ENCODE assay signal across 8 cellular contexts in the genomic region with DNA sequence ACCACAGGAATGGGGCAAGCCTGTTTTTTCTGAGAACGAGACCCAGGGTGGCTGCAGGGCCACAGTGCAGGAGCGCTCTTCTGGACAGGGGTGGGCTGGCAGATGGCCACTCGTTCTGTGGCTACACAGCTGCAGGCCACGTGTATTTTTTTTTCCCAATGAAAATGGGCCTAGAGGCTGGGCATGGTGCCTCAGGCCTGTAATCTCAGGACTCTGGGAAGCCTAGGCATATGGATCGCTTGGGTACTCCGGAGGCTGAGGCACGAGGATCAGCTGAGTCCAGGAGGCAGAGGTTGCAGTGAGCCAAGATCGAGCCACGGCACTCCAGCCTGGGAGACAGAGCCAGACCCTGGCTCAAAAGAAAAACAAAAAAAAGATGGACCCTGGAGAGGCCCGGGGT. TPM values are rescaled to one million over a fixed set of nuclear protein-coding genes. Genes with fewer than 3 reads are reported as not detected.
DNase-seq lines count a peak whose midpoint lies in the region; ATAC-seq and TF ChIP-seq lines count a peak whose summit lies in the region.

No MANE protein-coding gene starts in this region.

- H3K27ac ChIP-seq in SK-N-SH (ENCODE audit: low read depth in 2 of 2, low read length in 1 of 2) (peak overlapping the region in 1 of 2 experiments; percentile 42; a peak in 1 of 4 replicates), SU-DHL-6 (ENCODE audit: low read depth, low read length) (no peak overlapping the region), left ventricle myocardium inferior (replicated peaks) (peak overlapping the region; percentile 75)

- 45% methylated on average over 8 of the region's 10 CpGs for WGBS in SK-N-SH (ENCODE audit: low lambda C conversion rate)

- POLR2A ChIA-PET in SK-N-SH (lab: Yijun Ruan, JAX) = interaction anchor here (0.6 to 1.4 kb wide), 3 partner anchors 13 to 51 kb away, joined by 3 to 7 read pairs (median 3); partner anchors contain the start of gene UQCC4

- no peaks in the 10 kb centered on the region for H3F3A ChIP-seq in SK-N-SH (replicated peaks; ENCODE audit: insufficient read depth)
- H3F3A ChIP-seq in SU-DHL-6 (ENCODE audit: insufficient read depth) = no peaks in the 10 kb centered on the region; the same call in 1 of the 2 replicates

- CTCF ChIA-PET in SK-N-SH (lab: Yijun Ruan, JAX) = interaction anchor here (0.6 to 1.0 kb wide), 3 partner anchors 70 to 372 kb away, joined by 3 to 5 read pairs (median 3); no protein-coding TSS in a partner anchor

- no peak; the same call in 2 of the 3 replicates for ATAC-seq in SK-N-SH treated with all-trans-retinoic acid at 6 μM for 48 hours

- peaks cover 9% of the 10 kb centered on the region; the same call in 1 of the 2 replicates for H4K20me1 ChIP-seq in SK-N-SH (ENCODE audit: insufficient read depth)
- no peaks in the 10 kb centered on the region for H4K20me1 ChIP-seq in SU-DHL-6 (ENCODE audit: low read depth, low read length)

- H3K9me3 ChIP-seq in SK-N-SH = no peaks in the 10 kb centered on the region
- H3K9me3 ChIP-seq in SU-DHL-6 (ENCODE audit: insufficient read depth, low read length) = no peaks in the 10 kb centered on the region
- no peaks in the 10 kb centered on the region for H3K9me3 ChIP-seq in left ventricle myocardium inferior (replicated peaks)

- H3K27me3 ChIP-seq in SK-N-SH (ENCODE audit: insufficient read depth) (no peaks in the 10 kb centered on the region), SU-DHL-6 (ENCODE audit: low read length) (no peaks in the 10 kb centered on the region), left ventricle myocardium inferior (ENCODE audit: low read depth) (no peaks in the 10 kb centered on the region)

- H3K9me2 ChIP-seq in SK-N-SH (no peaks in the 10 kb centered on the region), SU-DHL-6 (replicated peaks; ENCODE audit: insufficient read depth, low read length) (no peaks in the 10 kb centered on the region)

- H3K4me3 ChIP-seq in SK-N-SH (ENCODE audit: low read depth in 2 of 2, low read length in 1 of 2) = peak overlapping the region; percentile 57 to 64; a peak in 2 of 4 replicates
- no peak overlapping the region for H3K4me3 ChIP-seq in SU-DHL-6 (ENCODE audit: insufficient read depth, low read length, poor library complexity, severe bottlenecking)
- peak overlapping the region; percentile 72 for H3K4me3 ChIP-seq in left ventricle myocardium inferior

- H2AFZ ChIP-seq in SK-N-SH (ENCODE audit: low read depth) (no peak overlapping the region), SU-DHL-6 (ENCODE audit: low read depth, low read length, severe bottlenecking) (no peak overlapping the region)

- no peak for TF ChIP-seq RAD21 in SK-N-SH (IDR thresholded peaks at IDR 0.05; ENCODE audit: low read length)

- intact Hi-C loops in left ventricle myocardium inferior (cut with micrococcal nuclease) = no loop called here

- peaks cover 40% of the 10 kb centered on the region for H3K79me2 ChIP-seq in SK-N-SH (ENCODE audit: insufficient read depth)
- H3K79me2 ChIP-seq in SU-DHL-6 (ENCODE audit: insufficient read depth, low read length) = peaks cover 7% of the 10 kb centered on the region; the same call in 1 of the 2 replicates

- H3K4me1 ChIP-seq in SK-N-SH (ENCODE audit: control insufficient read depth in 1 of 2, insufficient read depth in 2 of 2, low read depth in 1 of 2, low read length in 1 of 2) = peaks cover 0 to 6% of the 10 kb centered on the region in 2 experiments; a peak in 1 of 4 replicates
- H3K4me1 ChIP-seq in left ventricle myocardium inferior = peaks cover 32% of the 10 kb centered on the region

- H3K9ac ChIP-seq in SK-N-SH = no peak overlapping the region; the same call in 1 of the 2 replicates
- H3K9ac ChIP-seq in SU-DHL-6 (ENCODE audit: low read length) = peak overlapping the region; percentile 55

- peak overlapping the region; percentile 87 for H3K4me2 ChIP-seq in SK-N-SH
- H3K4me2 ChIP-seq in SU-DHL-6 (ENCODE audit: low read depth, low read length, poor library complexity, severe bottlenecking) = peak overlapping the region; percentile 75

- DNase-seq in SK-N-SH (peak; percentile 53), left ventricle myocardium inferior (no peak), stromal cell of bone marrow (ENCODE audit: low read depth) (peak; percentile 13), kidney tubule cell (ENCODE audit: low spot score) (no peak), NCI-H1694 (lab: John Stamatoyannopoulos, UW) (no peak)
- DNase-seq in effector CD4-positive, alpha-beta T cell = no peak

- no peak for TF ChIP-seq EP300 in SK-N-SH (IDR thresholded peaks at IDR 0.05; ENCODE audit: borderline replicate concordance in 1 of 2, low read depth in 1 of 2, low read length in 1 of 2)

- H3K36me3 ChIP-seq in SK-N-SH (replicated peaks in 1 of 2; ENCODE audit: control insufficient read depth in 1 of 2, insufficient read depth in 2 of 2, low read length in 1 of 2) = no peaks in the 10 kb centered on the region
- no peaks in the 10 kb centered on the region for H3K36me3 ChIP-seq in SU-DHL-6 (ENCODE audit: low read length)
- H3K36me3 ChIP-seq in left ventricle myocardium inferior = peaks cover 35% of the 10 kb centered on the region

- TF ChIP-seq CTCF in SK-N-SH (IDR thresholded peaks at IDR 0.05) (no peak), SU-DHL-6 (IDR thresholded peaks at IDR 0.05; ENCODE audit: insufficient read depth, low read length, poor library complexity, severe bottlenecking) (no peak), left ventricle myocardium inferior (IDR thresholded peaks at IDR 0.05; ENCODE audit: borderline replicate concordance) (no peak)

TF ChIP-seq in SK-N-SH, 30 proteins besides CTCF, POLR2A, EP300 and RAD21:
- no peak for TF ChIP-seq ELF1 (IDR thresholded peaks at IDR 0.05)
- TF ChIP-seq USF1 (IDR thresholded peaks at IDR 0.05; ENCODE audit: borderline replicate concordance, low read depth) = no peak
- no peak for TF ChIP-seq MEF2A (IDR thresholded peaks at IDR 0.05; ENCODE audit: borderline replicate concordance, low read depth)
- no peak for TF ChIP-seq SIN3A (IDR thresholded peaks at IDR 0.05; ENCODE audit: borderline replicate concordance, low read depth, low read length)
- TF ChIP-seq SMC3 (IDR thresholded peaks at IDR 0.05; ENCODE audit: low read depth, low read length) = no peak
- no peak for TF ChIP-seq FOSL2 (IDR thresholded peaks at IDR 0.05; ENCODE audit: borderline replicate concordance, low read depth)
- TF ChIP-seq CHD2 (IDR thresholded peaks at IDR 0.05; ENCODE audit: low read length, partially characterized antibody) = no peak
- TF ChIP-seq YY1 (IDR thresholded peaks at IDR 0.05; ENCODE audit: low read depth) = no peak

TF ChIP-seq in SK-N-SH treated with all-trans-retinoic acid at 6 μM for 48 hours, 23 proteins besides CTCF, POLR2A, EP300 and RAD21 (continues in another document):
- TF ChIP-seq ESRRG (CRISPR knock-in tag; IDR thresholded peaks at IDR 0.05) (no peak), PPARA (CRISPR knock-in tag; IDR thresholded peaks at IDR 0.05; ENCODE audit: borderline replicate concordance) (no peak), SNAI2 (CRISPR knock-in tag; IDR thresholded peaks at IDR 0.05) (no peak), ISL1 (CRISPR knock-in tag; IDR thresholded peaks at IDR 0.05) (no peak), ZNF70 (CRISPR knock-in tag; IDR thresholded peaks at IDR 0.05) (no peak), ZNF8 (CRISPR knock-in tag; IDR thresholded peaks at IDR 0.05) (no peak)
- TF ChIP-seq, protein P1, sequence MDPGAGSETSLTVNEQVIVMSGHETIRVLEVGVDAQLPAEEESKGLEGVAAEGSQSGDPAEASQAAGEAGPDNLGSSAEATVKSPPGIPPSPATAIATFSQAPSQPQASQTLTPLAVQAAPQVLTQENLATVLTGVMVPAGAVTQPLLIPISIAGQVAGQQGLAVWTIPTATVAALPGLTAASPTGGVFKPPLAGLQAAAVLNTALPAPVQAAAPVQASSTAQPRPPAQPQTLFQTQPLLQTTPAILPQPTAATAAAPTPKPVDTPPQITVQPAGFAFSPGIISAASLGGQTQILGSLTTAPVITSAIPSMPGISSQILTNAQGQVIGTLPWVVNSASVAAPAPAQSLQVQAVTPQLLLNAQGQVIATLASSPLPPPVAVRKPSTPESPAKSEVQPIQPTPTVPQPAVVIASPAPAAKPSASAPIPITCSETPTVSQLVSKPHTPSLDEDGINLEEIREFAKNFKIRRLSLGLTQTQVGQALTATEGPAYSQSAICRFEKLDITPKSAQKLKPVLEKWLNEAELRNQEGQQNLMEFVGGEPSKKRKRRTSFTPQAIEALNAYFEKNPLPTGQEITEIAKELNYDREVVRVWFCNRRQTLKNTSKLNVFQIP (CRISPR knock-in tag; IDR thresholded peaks at IDR 0.05; ENCODE audit: borderline replicate concordance, low read depth) = no peak

RNA-seq across cellular contexts. Expression of gene UNKL, which starts 6.8 kb away (rescaled TPM):
- polyA plus RNA-seq in SK-N-SH (2012; rRNA removed) = 16.3 and 16.4 TPM in 2 replicates
- polyA plus RNA-seq in SK-N-SH (2012; cell fraction: cytosol; rRNA removed) = 8.4 and 10.3 TPM in 2 replicates
- 58.9 and 79.6 TPM in 2 replicates for polyA plus RNA-seq in SK-N-SH (2012; cell fraction: nucleus; rRNA removed)
- total RNA-seq in left ventricle myocardium inferior = 13.4 TPM

RNA-seq across cellular contexts. Expression of gene UQCC4, which starts 12.8 kb away (rescaled TPM):
- 47.6 and 51.9 TPM in 2 replicates for polyA plus RNA-seq in SK-N-SH (2012; rRNA removed)
- 38.1 and 42.7 TPM in 2 replicates for polyA plus RNA-seq in SK-N-SH (2012; cell fraction: cytosol; rRNA removed)
- 32.6 and 44.5 TPM in 2 replicates for polyA plus RNA-seq in SK-N-SH (2012; cell fraction: nucleus; rRNA removed)
- 13.6 TPM for total RNA-seq in left ventricle myocardium inferior

RNA-seq across cellular contexts. Expression of gene PERCC1, which starts 23.1 kb away (rescaled TPM):
- polyA plus RNA-seq in SK-N-SH (2012; rRNA removed) = not detected in 2 replicates
- not detected in 2 replicates for polyA plus RNA-seq in SK-N-SH (2012; cell fraction: cytosol; rRNA removed)
- polyA plus RNA-seq in SK-N-SH (2012; cell fraction: nucleus; rRNA removed) = not detected in 2 replicates
- not detected for total RNA-seq in left ventricle myocardium inferior

RNA-seq across cellular contexts. Expression of gene CCDC154, which starts 36.6 kb away (rescaled TPM):
- 0.35 and 0.41 TPM in 2 replicates for polyA plus RNA-seq in SK-N-SH (2012; rRNA removed)
- 0.03 and 0.10 TPM in 2 replicates for polyA plus RNA-seq in SK-N-SH (2012; cell fraction: cytosol; rRNA removed)
- polyA plus RNA-seq in SK-N-SH (2012; cell fraction: nucleus; rRNA removed) = 3.6 and 6.9 TPM in 2 replicates
- 1.3 TPM for total RNA-seq in left ventricle myocardium inferior

RNA-seq across cellular contexts. Expression of gene GNPTG, which starts 56.0 kb away (rescaled TPM):
- polyA plus RNA-seq in SK-N-SH (2012; rRNA removed) = 113 and 114 TPM in 2 replicates
- 53.9 and 77.4 TPM in 2 replicates for polyA plus RNA-seq in SK-N-SH (2012; cell fraction: cytosol; rRNA removed)
- 170 and 246 TPM in 2 replicates for polyA plus RNA-seq in SK-N-SH (2012; cell fraction: nucleus; rRNA removed)
- 31.8 TPM for total RNA-seq in left ventricle myocardium inferior

Comparison
In these comparisons a context has a peak if more than half of its experiments do, and no peak if none do; other contexts are left out.
1. DNase-seq: peak in SK-N-SH (single experiment) and stromal cell of bone marrow (single experiment); none in left ventricle myocardium inferior (single experiment), kidney tubule cell (single experiment), NCI-H1694 (single experiment) and effector CD4-positive, alpha-beta T cell (single experiment).